Comparison of ENCODE assay signal across 8 cellular contexts in genomic region chr4:128600996-128601857, GRCh38.
A peak's percentile ranks its signal among the peaks of the same experiment; 100 is the strongest.
DNase-seq lines count a peak whose midpoint lies in the region; TF ChIP-seq lines count a peak whose summit lies in the region.

No MANE protein-coding gene starts in this region.

- no peaks in the 10 kb centered on the region for H3K36me3 Mint-ChIP-seq in CD14-positive monocyte

- no peak overlapping the region for H3K27ac Mint-ChIP-seq in CD14-positive monocyte

- peaks cover 3 to 9% (median 5%) of the 10 kb centered on the region in 3 donors for H3K27me3 Mint-ChIP-seq in CD14-positive monocyte (ENCODE audit: low read depth in 3 of 3)

- intact Hi-C loops in CD14-positive monocyte (cut with micrococcal nuclease) = no loop called here

- H3K27me3 ChIP-seq in MG63 = no peaks in the 10 kb centered on the region

- DNase-seq in AG20443 (ENCODE audit: low spot score) (peak; percentile 57), MG63 (peak; percentile 93), astrocyte of the hippocampus (ENCODE audit: low read depth, low spot score) (peak; percentile 98), iris pigment epithelial cell (ENCODE audit: low read depth) (peak; percentile 99), substantia nigra (lab: John Stamatoyannopoulos, UW) (peak in 29 of 49 donors; percentile 2 to 69 (median 19)), CD14-positive monocyte (ENCODE audit: low spot score) (no peak)
- no peak for DNase-seq in stimulated activated CD4-positive, alpha-beta T cell treated with anti-CD3 and anti-CD28 coated beads, Interleukin-4, amount 100 ng/mL, for 4 hours
- DNase-seq in activated CD4-positive, alpha-beta T cell treated with anti-CD3 and anti-CD28 coated beads, Interleukin-2, amount 50 U/mL, for 48 hours = no peak

- no peaks in the 10 kb centered on the region for H3K36me3 ChIP-seq in MG63

- peaks cover 0 to 3% (median 1%) of the 10 kb centered on the region in 7 donors for H3K9me3 Mint-ChIP-seq in CD14-positive monocyte

- no peak overlapping the region for H3K4me3 Mint-ChIP-seq in CD14-positive monocyte

- no peaks in the 10 kb centered on the region for H3K9me3 ChIP-seq in MG63

- no peaks in the 10 kb centered on the region for H3K4me1 Mint-ChIP-seq in CD14-positive monocyte

- no peak for TF ChIP-seq CTCF in CD14-positive monocyte (IDR thresholded peaks at IDR 0.05)

- H3K27ac ChIP-seq in substantia nigra (ENCODE audit: low read depth, low read length, poor library complexity, severe bottlenecking) = peak overlapping the region; percentile 60

- H3K4me3 ChIP-seq in MG63 = no peak overlapping the region

Comparison
In these comparisons a context has a peak if more than half of its experiments do, and no peak if none do; other contexts are left out.
1. DNase-seq: peak in AG20443 (single experiment), MG63 (single experiment), astrocyte of the hippocampus (single experiment), iris pigment epithelial cell (single experiment) and substantia nigra (29 of 49); none in stimulated activated CD4-positive, alpha-beta T cell treated with anti-CD3 and anti-CD28 coated beads, Interleukin-4, amount 100 ng/mL, for 4 hours (0 of 2), CD14-positive monocyte (single experiment) and activated CD4-positive, alpha-beta T cell treated with anti-CD3 and anti-CD28 coated beads, Interleukin-2, amount 50 U/mL, for 48 hours (0 of 2).